In the genomic region with DNA sequence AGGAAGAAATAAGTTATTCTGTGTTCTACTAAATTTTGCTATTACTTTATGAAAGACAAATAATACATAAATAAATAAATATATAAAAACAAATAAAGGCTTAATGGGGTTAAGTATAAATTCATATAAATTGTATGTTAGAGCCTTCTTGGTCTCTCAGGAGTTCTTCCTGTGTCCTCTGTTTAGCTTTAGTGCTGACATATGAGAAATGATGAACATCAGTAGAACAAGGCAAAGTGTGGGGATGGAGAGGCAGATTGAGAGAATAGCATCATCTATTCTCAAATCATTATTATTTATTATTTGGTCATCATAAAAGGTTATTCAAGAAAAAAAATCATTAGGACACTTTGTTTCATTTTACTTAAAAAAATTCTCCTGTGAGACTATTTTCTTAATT, we compare ENCODE assay signal across 7 cellular contexts.
"Had no signal": no experiment of that assay in that cellular context is flagged by ENCODE, and none has a peak within 500 bp of the region (broad histone marks: within the 10 kb centered on the region; RNA-seq: fewer than 3 reads in every experiment).

No MANE protein-coding gene starts in this region.

- H3K4me3 ChIP-seq: GM23338 had no signal

- H3K4me2 ChIP-seq: GM23338 had no signal

- FAIRE-seq: H1, H54, HTR-8/SVneo had no signal

- DNase-seq: H9, HCEC 1CT, KBM-7 had no signal
